ENCODE assay signal across 16 cellular contexts in genomic region chr10:123552760-123553554, GRCh38.
DNase-seq lines count a peak whose midpoint lies in the region; ATAC-seq and TF ChIP-seq lines count a peak whose summit lies in the region.
"Had no signal": no experiment of that assay in that cellular context is flagged by ENCODE, and none has a peak within 500 bp of the region (broad histone marks: within the 10 kb centered on the region; RNA-seq: fewer than 3 reads in every experiment).

No MANE protein-coding gene starts in this region.

- DNase-seq in right atrium auricular region (ENCODE audit: low spot score): peak; percentile 9
- DNase-seq in left ventricle myocardium inferior: no peak
- DNase-seq in NCI-H187 treated with DMSO at 0.1 percent for 48 hours (lab: John Stamatoyannopoulos, UW): no peak
- no peak for DNase-seq in KBM-7
- DNase-seq in left lung: no peak
- no peak for DNase-seq in T-helper 2 cell
- DNase-seq: activated CD4-positive, alpha-beta T cell treated with anti-CD3 and anti-CD28 coated beads, Interleukin-2, amount 50 U/mL, for 1 hour; amniotic stem cell; heart right ventricle; Karpas-422; left cardiac atrium; NCI-H1436 treated with DMSO at 0.1 percent for 48 hours; NCI-H69 had no signal

- H3K36me3 ChIP-seq in right atrium auricular region (no peaks in the 10 kb centered on the region), left ventricle myocardium inferior (no peaks in the 10 kb centered on the region), left lung (no peaks in the 10 kb centered on the region)
- H3K36me3 ChIP-seq: heart right ventricle, thoracic aorta had no signal

- H3K27ac ChIP-seq in right atrium auricular region (no peak overlapping the region), left ventricle myocardium inferior (replicated peaks) (no peak overlapping the region), left lung (no peak overlapping the region)
- H3K27ac ChIP-seq: heart right ventricle, thoracic aorta had no signal

- ATAC-seq in HG02610 (IDR thresholded peaks at IDR 0.05; ENCODE audit: unreplicated experiment) (peak; percentile 59), HG03439 (IDR thresholded peaks at IDR 0.05; ENCODE audit: unreplicated experiment) (peak; percentile 52), left lung (no peak)
- ATAC-seq: heart right ventricle, left cardiac atrium had no signal

- no peak for TF ChIP-seq CTCF in right atrium auricular region (IDR thresholded peaks at IDR 0.05)
- TF ChIP-seq CTCF in left ventricle myocardium inferior (IDR thresholded peaks at IDR 0.05; ENCODE audit: borderline replicate concordance): no peak
- TF ChIP-seq CTCF in left lung (IDR thresholded peaks at IDR 0.05): no peak

- H3K4me3 ChIP-seq in right atrium auricular region: no peak overlapping the region
- no peak overlapping the region for H3K4me3 ChIP-seq in left ventricle myocardium inferior
- H3K4me3 ChIP-seq in left lung: no peak overlapping the region
- H3K4me3 ChIP-seq: heart right ventricle, thoracic aorta had no signal

- intact Hi-C loops in left ventricle myocardium inferior (cut with micrococcal nuclease): loop anchor here (10.0 kb wide), 1 partner anchor 508 kb away; no protein-coding TSS in a partner anchor
- intact Hi-C loops in left lung (cut with DNase I): no loop called here

- no peaks in the 10 kb centered on the region for H3K4me1 ChIP-seq in right atrium auricular region
- H3K4me1 ChIP-seq in left ventricle myocardium inferior: no peaks in the 10 kb centered on the region
- H3K4me1 ChIP-seq in left lung: no peaks in the 10 kb centered on the region
- H3K4me1 ChIP-seq: heart right ventricle had no signal

- H3K27me3 ChIP-seq in right atrium auricular region (no peaks in the 10 kb centered on the region), left ventricle myocardium inferior (ENCODE audit: low read depth) (peaks cover 91% of the 10 kb centered on the region), left lung (peaks cover 0 to 64% of the 10 kb centered on the region in 2 donors)

- H3K9me3 ChIP-seq in right atrium auricular region (no peaks in the 10 kb centered on the region), left ventricle myocardium inferior (replicated peaks) (no peaks in the 10 kb centered on the region), left lung (no peaks in the 10 kb centered on the region)
- H3K9me3 ChIP-seq: heart right ventricle, thoracic aorta had no signal

- in situ Hi-C loops in KBM-7 (cut with MboI; ENCODE audit: low pct_unique_long_range_greater_than_20kb, low sequenced_read_pairs): loop anchor here (25.0 kb wide), 2 partner anchors 416 to 516 kb away; partner anchors contain the start of genes HMX2 and HMX3
